8 cellular contexts compared by ENCODE assay signal in genomic region chr16:3716831-3717234, GRCh38. TPM values are rescaled to one million over a fixed set of nuclear protein-coding genes. Genes with fewer than 3 reads are reported as not detected.
DNase-seq lines count a peak whose midpoint lies in the region; ATAC-seq, FAIRE-seq and TF ChIP-seq lines count a peak whose summit lies in the region.

No MANE protein-coding gene starts in this region.

- ATAC-seq in A549: peak; percentile 36 to 67
- ATAC-seq in GM18505 (IDR thresholded peaks at IDR 0.05; ENCODE audit: unreplicated experiment): peak; percentile 28
- ATAC-seq in HG03045 (IDR thresholded peaks at IDR 0.05; ENCODE audit: unreplicated experiment): peak; percentile 12

- 4% methylated on average over 23 of the region's 34 CpGs for WGBS in A549 (ENCODE audit: missing lambda C conversion rate)

- no peak for TF ChIP-seq EP300 in A549 (IDR thresholded peaks at IDR 0.05)

- H3K4me3 ChIP-seq in A549 (peak overlapping the region; percentile 100), PC-9 (peak overlapping the region; percentile 91), kidney epithelial cell (ENCODE audit: low read depth, low read length) (peak overlapping the region; percentile 85)

- TF ChIP-seq POLR2A in A549 (IDR thresholded peaks at IDR 0.05; ENCODE audit: low read length) (no peak), GM18505 (IDR thresholded peaks at IDR 0.05; ENCODE audit: borderline replicate concordance, extremely low read depth, insufficient read depth, insufficient read length) (no peak)

- peaks cover 52% of the 10 kb centered on the region for H3K4me1 Mint-ChIP-seq in brain

- H3K27me3 Mint-ChIP-seq in brain: peaks cover 8% of the 10 kb centered on the region

- no peaks in the 10 kb centered on the region for H3K9me3 Mint-ChIP-seq in brain

- DNase-seq in A549 (ENCODE audit: low read depth in 1 of 2, low spot score in 1 of 2): peak; percentile 21 to 29
- peak in 1 of 2 experiments; percentile 41 for DNase-seq in PC-9
- DNase-seq in kidney epithelial cell (ENCODE audit: low read depth): no peak
- DNase-seq in stimulated activated CD4-positive, alpha-beta T cell treated with anti-CD3 and anti-CD28 coated beads, Interleukin-2, amount 100 ng/mL, for 4 hours (ENCODE audit: low read depth): peak; percentile 12
- DNase-seq in islet precursor cell: no peak

- peak overlapping the region; percentile 99 for H3K4me2 ChIP-seq in A549
- H3K4me2 ChIP-seq in PC-9: peak overlapping the region; percentile 91

- BruUV-seq in PC-9 (replicated peaks; lab: Mats Ljungman, UMichigan): no TSS peak

- intact Hi-C loops in PC-9 (cut with micrococcal nuclease; ENCODE audit: unreplicated experiment): no loop called here

- no peaks in the 10 kb centered on the region; the same call in 1 of the 2 replicates for H3F3A ChIP-seq in PC-9 (ENCODE audit: insufficient read depth, low read depth)

- H3K4me1 ChIP-seq in A549 (peaks cover 3% of the 10 kb centered on the region; the same call in 1 of the 3 replicates), PC-9 (replicated peaks; ENCODE audit: insufficient read depth) (peaks cover 10% of the 10 kb centered on the region)

- H4K20me1 ChIP-seq in PC-9 (ENCODE audit: insufficient read depth): peaks cover 30% of the 10 kb centered on the region

- TF ChIP-seq CTCF in A549 (IDR thresholded peaks at IDR 0.05) (no peak), PC-9 (conservative IDR thresholded peaks at IDR 0.05) (no peak), brain (conservative IDR thresholded peaks at IDR 0.05) (no peak), kidney epithelial cell (IDR thresholded peaks at IDR 0.05; ENCODE audit: insufficient read depth, low read length, poor library complexity, severe bottlenecking) (no peak)

- H3K79me2 ChIP-seq in PC-9 (ENCODE audit: low read depth): peaks cover 53% of the 10 kb centered on the region

- H3K4me3 Mint-ChIP-seq in brain: peak overlapping the region; percentile 90 to 95 (median 94)

- no peaks in the 10 kb centered on the region for H3K9me2 ChIP-seq in PC-9 (ENCODE audit: insufficient read depth)

- H3K9me3 ChIP-seq in A549 (no peaks in the 10 kb centered on the region), PC-9 (ENCODE audit: insufficient read depth, low read depth) (no peaks in the 10 kb centered on the region)

- peak overlapping the region; percentile 0 to 96 (median 90) for H3K27ac Mint-ChIP-seq in brain

- no peak for FAIRE-seq in A549 (lab: Jason Lieb, UNC)

- no peak for TF ChIP-seq RAD21 in A549 (conservative IDR thresholded peaks at IDR 0.05 in 1 of 2, IDR thresholded peaks at IDR 0.05 in 1 of 2)

- H3K27me3 ChIP-seq in PC-9 (ENCODE audit: insufficient read depth, low read depth) (no peaks in the 10 kb centered on the region), kidney epithelial cell (ENCODE audit: control insufficient read depth, insufficient read depth, low read length) (no peaks in the 10 kb centered on the region)

- H3K27ac ChIP-seq in A549 (peak overlapping the region; percentile 95 to 96), PC-9 (no peak overlapping the region; the same call in 1 of the 2 replicates)

- H3K36me3 ChIP-seq in PC-9 (ENCODE audit: low read depth) (no peaks in the 10 kb centered on the region), kidney epithelial cell (ENCODE audit: control insufficient read depth, insufficient read depth, low read length) (no peaks in the 10 kb centered on the region)

- CTCF ChIA-PET in A549 (lab: Yijun Ruan, JAX): interaction anchor here (0.7 to 1.0 kb wide), 4 partner anchors 9 to 537 kb away, joined by 3 to 5 read pairs (median 4); no protein-coding TSS in a partner anchor
- CTCF ChIA-PET in PC-9 (lab: Charles Lee): no interaction called here

- POLR2A ChIA-PET in A549 (lab: Yijun Ruan, JAX) (interaction anchor here (0.7 to 1.5 kb wide), 8 partner anchors 13 to 316 kb away, joined by 3 to 7 read pairs (median 4); partner anchors contain the start of genes CREBBP, ZNF174 and ZSCAN32), PC-9 (lab: Charles Lee; ENCODE audit: unreplicated experiment) (interaction anchor here (0.7 kb wide), 1 partner anchor 456 kb away, joined by 3 read pairs; no protein-coding TSS in a partner anchor)

- peak overlapping the region; percentile 99 for H2AFZ ChIP-seq in PC-9

- peaks cover 14% of the 10 kb centered on the region for H3K36me3 Mint-ChIP-seq in brain

TF ChIP-seq in A549, 52 proteins besides CTCF, POLR2A, EP300 and RAD21:
- TF ChIP-seq ZSCAN20 (CRISPR knock-in tag; IDR thresholded peaks at IDR 0.05) (no peak), MAZ (IDR thresholded peaks at IDR 0.05; ENCODE audit: borderline replicate concordance, low read depth, low read length) (no peak), HOXB13 (CRISPR knock-in tag; IDR thresholded peaks at IDR 0.05; ENCODE audit: low read depth) (no peak), BHLHE40 (IDR thresholded peaks at IDR 0.05; ENCODE audit: low read depth, low read length) (no peak), FOSL2 (IDR thresholded peaks at IDR 0.05) (no peak), FOSL2 (CRISPR knock-in tag; IDR thresholded peaks at IDR 0.05) (no peak), TFCP2L1 (CRISPR knock-in tag; IDR thresholded peaks at IDR 0.05) (0 out of 2 replicates have a peak, but pooled peaks have one; percentile 53), HEYL (CRISPR knock-in tag; IDR thresholded peaks at IDR 0.05) (no peak), RCOR1 (IDR thresholded peaks at IDR 0.05; ENCODE audit: low read depth, low read length) (no peak)
- TF ChIP-seq, protein P1, sequence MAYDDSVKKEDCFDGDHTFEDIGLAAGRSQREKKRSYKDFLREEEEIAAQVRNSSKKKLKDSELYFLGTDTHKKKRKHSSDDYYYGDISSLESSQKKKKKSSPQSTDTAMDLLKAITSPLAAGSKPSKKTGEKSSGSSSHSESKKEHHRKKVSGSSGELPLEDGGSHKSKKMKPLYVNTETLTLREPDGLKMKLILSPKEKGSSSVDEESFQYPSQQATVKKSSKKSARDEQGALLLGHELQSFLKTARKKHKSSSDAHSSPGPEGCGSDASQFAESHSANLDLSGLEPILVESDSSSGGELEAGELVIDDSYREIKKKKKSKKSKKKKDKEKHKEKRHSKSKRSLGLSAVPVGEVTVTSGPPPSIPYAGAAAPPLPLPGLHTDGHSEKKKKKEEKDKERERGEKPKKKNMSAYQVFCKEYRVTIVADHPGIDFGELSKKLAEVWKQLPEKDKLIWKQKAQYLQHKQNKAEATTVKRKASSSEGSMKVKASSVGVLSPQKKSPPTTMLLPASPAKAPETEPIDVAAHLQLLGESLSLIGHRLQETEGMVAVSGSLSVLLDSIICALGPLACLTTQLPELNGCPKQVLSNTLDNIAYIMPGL (CRISPR knock-in tag; IDR thresholded peaks at IDR 0.05; ENCODE audit: borderline replicate concordance): no peak
- TF ChIP-seq, protein P2, sequence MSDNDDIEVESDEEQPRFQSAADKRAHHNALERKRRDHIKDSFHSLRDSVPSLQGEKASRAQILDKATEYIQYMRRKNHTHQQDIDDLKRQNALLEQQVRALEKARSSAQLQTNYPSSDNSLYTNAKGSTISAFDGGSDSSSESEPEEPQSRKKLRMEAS (IDR thresholded peaks at IDR 0.05): peak; percentile 43; the same call in 1 of the 2 replicates

RNA-seq across cellular contexts. Expression of gene TRAP1, which starts 0.5 kb away (rescaled TPM):
- polyA plus RNA-seq in A549 (2011; rRNA removed): 198 and 204 TPM in 2 replicates
- polyA plus RNA-seq in A549 (2012; cell fraction: cytosol; rRNA removed): 342 TPM in 2 replicates
- 486 and 654 TPM in 2 replicates for polyA plus RNA-seq in A549 (2012; cell fraction: nucleus; rRNA removed)
- 103 to 120 TPM (median 109 TPM) in 3 replicates for polyA plus RNA-seq in A549 (2017; fragmentation: RNase III; extraction: RNeasy Plus Mini Kit Qiagen cat#74134 plus additional on column Dnase treatment)
- 276 and 300 TPM in 2 replicates for polyA minus RNA-seq in A549 (2011; rRNA and poly(A)+ RNA removed)
- 204 and 258 TPM in 2 replicates for total RNA-seq in PC-9 (2021)
- 80.4 TPM for polyA plus RNA-seq in brain (ENCODE audit: insufficient read depth, low read depth, low replicate concordance)
- 94.3 and 144 TPM in 2 replicates for total RNA-seq in kidney epithelial cell

Comparison
In these comparisons a context has a peak if more than half of its experiments do, and no peak if none do; other contexts are left out.
1. DNase-seq: peak in A549 (2 of 2) and stimulated activated CD4-positive, alpha-beta T cell treated with anti-CD3 and anti-CD28 coated beads, Interleukin-2, amount 100 ng/mL, for 4 hours (single experiment); none in kidney epithelial cell (single experiment) and islet precursor cell (single experiment).
2. Peak in every context shown above with its lines, with median percentiles within 50 percentile points of each other: ATAC-seq and H3K4me3 ChIP-seq.